2 cellular contexts compared by ENCODE assay signal in the genomic region with DNA sequence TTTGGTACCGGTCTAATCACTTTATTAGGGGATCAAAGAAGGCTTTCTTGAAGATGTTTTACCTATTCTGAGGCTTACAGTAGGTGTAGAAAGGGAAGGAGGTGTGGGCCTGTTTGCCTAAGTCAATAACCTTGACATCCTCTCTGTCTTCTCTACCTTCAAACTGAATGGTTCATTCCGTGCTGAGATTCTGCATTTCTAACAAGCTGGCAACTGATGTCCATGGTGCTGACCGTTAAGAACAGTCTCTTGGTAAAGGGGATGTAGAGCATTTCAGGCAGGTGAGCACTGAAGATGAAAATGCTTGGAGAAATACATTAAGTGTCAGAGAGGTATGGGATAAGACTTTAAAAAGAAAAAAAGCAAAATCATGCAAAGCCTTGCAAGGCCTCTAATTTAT.
A peak's percentile ranks its signal among the peaks of the same experiment; 100 is the strongest.
TF ChIP-seq lines count a peak whose summit lies in the region.

No MANE protein-coding gene starts in this region.

TF ChIP-seq in HCT116, 20 proteins besides CTCF, POLR2A, EP300 and RAD21 (continued from another document):
- TF ChIP-seq, protein P1, sequence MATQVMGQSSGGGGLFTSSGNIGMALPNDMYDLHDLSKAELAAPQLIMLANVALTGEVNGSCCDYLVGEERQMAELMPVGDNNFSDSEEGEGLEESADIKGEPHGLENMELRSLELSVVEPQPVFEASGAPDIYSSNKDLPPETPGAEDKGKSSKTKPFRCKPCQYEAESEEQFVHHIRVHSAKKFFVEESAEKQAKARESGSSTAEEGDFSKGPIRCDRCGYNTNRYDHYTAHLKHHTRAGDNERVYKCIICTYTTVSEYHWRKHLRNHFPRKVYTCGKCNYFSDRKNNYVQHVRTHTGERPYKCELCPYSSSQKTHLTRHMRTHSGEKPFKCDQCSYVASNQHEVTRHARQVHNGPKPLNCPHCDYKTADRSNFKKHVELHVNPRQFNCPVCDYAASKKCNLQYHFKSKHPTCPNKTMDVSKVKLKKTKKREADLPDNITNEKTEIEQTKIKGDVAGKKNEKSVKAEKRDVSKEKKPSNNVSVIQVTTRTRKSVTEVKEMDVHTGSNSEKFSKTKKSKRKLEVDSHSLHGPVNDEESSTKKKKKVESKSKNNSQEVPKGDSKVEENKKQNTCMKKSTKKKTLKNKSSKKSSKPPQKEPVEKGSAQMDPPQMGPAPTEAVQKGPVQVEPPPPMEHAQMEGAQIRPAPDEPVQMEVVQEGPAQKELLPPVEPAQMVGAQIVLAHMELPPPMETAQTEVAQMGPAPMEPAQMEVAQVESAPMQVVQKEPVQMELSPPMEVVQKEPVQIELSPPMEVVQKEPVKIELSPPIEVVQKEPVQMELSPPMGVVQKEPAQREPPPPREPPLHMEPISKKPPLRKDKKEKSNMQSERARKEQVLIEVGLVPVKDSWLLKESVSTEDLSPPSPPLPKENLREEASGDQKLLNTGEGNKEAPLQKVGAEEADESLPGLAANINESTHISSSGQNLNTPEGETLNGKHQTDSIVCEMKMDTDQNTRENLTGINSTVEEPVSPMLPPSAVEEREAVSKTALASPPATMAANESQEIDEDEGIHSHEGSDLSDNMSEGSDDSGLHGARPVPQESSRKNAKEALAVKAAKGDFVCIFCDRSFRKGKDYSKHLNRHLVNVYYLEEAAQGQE (IDR thresholded peaks at IDR 0.05; ENCODE audit: low read depth): peak; percentile 25

TF ChIP-seq in WTC11, 78 proteins besides CTCF, POLR2A, EP300 and RAD21 (continued from another document):
- no peak for TF ChIP-seq PREB (CRISPR knock-in tag; IDR thresholded peaks at IDR 0.05; ENCODE audit: borderline replicate concordance)
- TF ChIP-seq ZNF423 (CRISPR knock-in tag; IDR thresholded peaks at IDR 0.05): no peak
- no peak for TF ChIP-seq MYBL2 (CRISPR knock-in tag; IDR thresholded peaks at IDR 0.05)
- TF ChIP-seq FOXP4 (CRISPR knock-in tag; IDR thresholded peaks at IDR 0.05): no peak
- TF ChIP-seq EMX1 (CRISPR knock-in tag; IDR thresholded peaks at IDR 0.05): no peak
- TF ChIP-seq, protein P2, sequence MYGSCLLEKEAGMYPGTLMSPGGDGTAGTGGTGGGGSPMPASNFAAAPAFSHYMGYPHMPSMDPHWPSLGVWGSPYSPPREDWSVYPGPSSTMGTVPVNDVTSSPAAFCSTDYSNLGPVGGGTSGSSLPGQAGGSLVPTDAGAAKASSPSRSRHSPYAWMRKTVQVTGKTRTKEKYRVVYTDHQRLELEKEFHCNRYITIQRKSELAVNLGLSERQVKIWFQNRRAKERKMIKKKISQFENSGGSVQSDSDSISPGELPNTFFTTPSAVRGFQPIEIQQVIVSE (CRISPR knock-in tag; IDR thresholded peaks at IDR 0.05; ENCODE audit: borderline replicate concordance): no peak
- no peak for TF ChIP-seq ZNF263 (CRISPR knock-in tag; IDR thresholded peaks at IDR 0.05; ENCODE audit: low read depth)
- TF ChIP-seq ETV6 (CRISPR knock-in tag; IDR thresholded peaks at IDR 0.05): no peak
- no peak for TF ChIP-seq TCF7 (CRISPR knock-in tag; IDR thresholded peaks at IDR 0.05; ENCODE audit: low read depth)
- TF ChIP-seq, protein P3, sequence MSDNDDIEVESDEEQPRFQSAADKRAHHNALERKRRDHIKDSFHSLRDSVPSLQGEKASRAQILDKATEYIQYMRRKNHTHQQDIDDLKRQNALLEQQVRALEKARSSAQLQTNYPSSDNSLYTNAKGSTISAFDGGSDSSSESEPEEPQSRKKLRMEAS (CRISPR knock-in tag; IDR thresholded peaks at IDR 0.05): no peak
- no peak for TF ChIP-seq SMAD3 (CRISPR knock-in tag; IDR thresholded peaks at IDR 0.05; ENCODE audit: borderline replicate concordance)
- TF ChIP-seq, protein P4, sequence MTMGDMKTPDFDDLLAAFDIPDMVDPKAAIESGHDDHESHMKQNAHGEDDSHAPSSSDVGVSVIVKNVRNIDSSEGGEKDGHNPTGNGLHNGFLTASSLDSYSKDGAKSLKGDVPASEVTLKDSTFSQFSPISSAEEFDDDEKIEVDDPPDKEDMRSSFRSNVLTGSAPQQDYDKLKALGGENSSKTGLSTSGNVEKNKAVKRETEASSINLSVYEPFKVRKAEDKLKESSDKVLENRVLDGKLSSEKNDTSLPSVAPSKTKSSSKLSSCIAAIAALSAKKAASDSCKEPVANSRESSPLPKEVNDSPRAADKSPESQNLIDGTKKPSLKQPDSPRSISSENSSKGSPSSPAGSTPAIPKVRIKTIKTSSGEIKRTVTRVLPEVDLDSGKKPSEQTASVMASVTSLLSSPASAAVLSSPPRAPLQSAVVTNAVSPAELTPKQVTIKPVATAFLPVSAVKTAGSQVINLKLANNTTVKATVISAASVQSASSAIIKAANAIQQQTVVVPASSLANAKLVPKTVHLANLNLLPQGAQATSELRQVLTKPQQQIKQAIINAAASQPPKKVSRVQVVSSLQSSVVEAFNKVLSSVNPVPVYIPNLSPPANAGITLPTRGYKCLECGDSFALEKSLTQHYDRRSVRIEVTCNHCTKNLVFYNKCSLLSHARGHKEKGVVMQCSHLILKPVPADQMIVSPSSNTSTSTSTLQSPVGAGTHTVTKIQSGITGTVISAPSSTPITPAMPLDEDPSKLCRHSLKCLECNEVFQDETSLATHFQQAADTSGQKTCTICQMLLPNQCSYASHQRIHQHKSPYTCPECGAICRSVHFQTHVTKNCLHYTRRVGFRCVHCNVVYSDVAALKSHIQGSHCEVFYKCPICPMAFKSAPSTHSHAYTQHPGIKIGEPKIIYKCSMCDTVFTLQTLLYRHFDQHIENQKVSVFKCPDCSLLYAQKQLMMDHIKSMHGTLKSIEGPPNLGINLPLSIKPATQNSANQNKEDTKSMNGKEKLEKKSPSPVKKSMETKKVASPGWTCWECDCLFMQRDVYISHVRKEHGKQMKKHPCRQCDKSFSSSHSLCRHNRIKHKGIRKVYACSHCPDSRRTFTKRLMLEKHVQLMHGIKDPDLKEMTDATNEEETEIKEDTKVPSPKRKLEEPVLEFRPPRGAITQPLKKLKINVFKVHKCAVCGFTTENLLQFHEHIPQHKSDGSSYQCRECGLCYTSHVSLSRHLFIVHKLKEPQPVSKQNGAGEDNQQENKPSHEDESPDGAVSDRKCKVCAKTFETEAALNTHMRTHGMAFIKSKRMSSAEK (CRISPR knock-in tag; IDR thresholded peaks at IDR 0.05; ENCODE audit: borderline replicate concordance): no peak
- no peak for TF ChIP-seq ELF4 (CRISPR knock-in tag; IDR thresholded peaks at IDR 0.05; ENCODE audit: low read depth)
- no peak for TF ChIP-seq ZNF121 (CRISPR knock-in tag; IDR thresholded peaks at IDR 0.05)
- no peak for TF ChIP-seq GRHL2 (CRISPR knock-in tag; IDR thresholded peaks at IDR 0.05; ENCODE audit: insufficient replicate concordance, severe bottlenecking)
- TF ChIP-seq, protein P5, sequence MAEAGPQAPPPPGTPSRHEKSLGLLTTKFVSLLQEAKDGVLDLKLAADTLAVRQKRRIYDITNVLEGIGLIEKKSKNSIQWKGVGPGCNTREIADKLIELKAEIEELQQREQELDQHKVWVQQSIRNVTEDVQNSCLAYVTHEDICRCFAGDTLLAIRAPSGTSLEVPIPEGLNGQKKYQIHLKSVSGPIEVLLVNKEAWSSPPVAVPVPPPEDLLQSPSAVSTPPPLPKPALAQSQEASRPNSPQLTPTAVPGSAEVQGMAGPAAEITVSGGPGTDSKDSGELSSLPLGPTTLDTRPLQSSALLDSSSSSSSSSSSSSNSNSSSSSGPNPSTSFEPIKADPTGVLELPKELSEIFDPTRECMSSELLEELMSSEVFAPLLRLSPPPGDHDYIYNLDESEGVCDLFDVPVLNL (CRISPR knock-in tag; IDR thresholded peaks at IDR 0.05; ENCODE audit: borderline replicate concordance, low read depth): no peak
- TF ChIP-seq, protein P6, sequence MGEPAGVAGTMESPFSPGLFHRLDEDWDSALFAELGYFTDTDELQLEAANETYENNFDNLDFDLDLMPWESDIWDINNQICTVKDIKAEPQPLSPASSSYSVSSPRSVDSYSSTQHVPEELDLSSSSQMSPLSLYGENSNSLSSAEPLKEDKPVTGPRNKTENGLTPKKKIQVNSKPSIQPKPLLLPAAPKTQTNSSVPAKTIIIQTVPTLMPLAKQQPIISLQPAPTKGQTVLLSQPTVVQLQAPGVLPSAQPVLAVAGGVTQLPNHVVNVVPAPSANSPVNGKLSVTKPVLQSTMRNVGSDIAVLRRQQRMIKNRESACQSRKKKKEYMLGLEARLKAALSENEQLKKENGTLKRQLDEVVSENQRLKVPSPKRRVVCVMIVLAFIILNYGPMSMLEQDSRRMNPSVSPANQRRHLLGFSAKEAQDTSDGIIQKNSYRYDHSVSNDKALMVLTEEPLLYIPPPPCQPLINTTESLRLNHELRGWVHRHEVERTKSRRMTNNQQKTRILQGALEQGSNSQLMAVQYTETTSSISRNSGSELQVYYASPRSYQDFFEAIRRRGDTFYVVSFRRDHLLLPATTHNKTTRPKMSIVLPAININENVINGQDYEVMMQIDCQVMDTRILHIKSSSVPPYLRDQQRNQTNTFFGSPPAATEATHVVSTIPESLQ (CRISPR knock-in tag; IDR thresholded peaks at IDR 0.05): no peak
- TF ChIP-seq ESRRA (CRISPR knock-in tag; IDR thresholded peaks at IDR 0.05; ENCODE audit: borderline replicate concordance): no peak
- TF ChIP-seq CREB1 (CRISPR knock-in tag; IDR thresholded peaks at IDR 0.05): no peak
TF ChIP-seq in WTC11: peak in this region for 0.
